15 cellular contexts compared by ENCODE assay signal in the genomic region with DNA sequence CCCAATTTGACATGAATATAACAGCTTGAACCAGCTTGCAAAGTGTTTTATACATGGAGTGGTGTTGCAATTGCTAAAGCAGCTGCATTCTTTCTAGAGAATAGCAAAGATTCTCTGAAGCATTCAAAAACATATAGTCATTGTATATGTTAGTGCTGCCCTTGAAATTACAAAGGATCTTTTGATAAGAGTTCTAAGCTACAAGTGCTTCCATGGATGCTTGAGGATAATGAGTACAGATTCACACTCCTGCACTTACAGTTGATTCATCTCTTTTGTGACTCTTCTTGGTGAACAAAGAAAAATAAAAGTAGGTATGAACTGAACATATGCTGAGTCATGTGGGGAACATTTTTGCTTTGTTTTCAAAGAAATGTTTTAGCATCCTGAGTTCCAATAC.
DNase-seq lines count a peak whose midpoint lies in the region; ATAC-seq lines count a peak whose summit lies in the region.
"Had no signal": no experiment of that assay in that cellular context is flagged by ENCODE, and none has a peak within 500 bp of the region (broad histone marks: within the 10 kb centered on the region; RNA-seq: fewer than 3 reads in every experiment).

No MANE protein-coding gene starts in this region.

- ATAC-seq in GM18868 (IDR thresholded peaks at IDR 0.05; ENCODE audit: unreplicated experiment) = no peak

- DNase-seq in GM03348 (ENCODE audit: low spot score) (peak; percentile 34), NCI-H460 (ENCODE audit: extremely low read depth, low read depth) (peak; percentile 54), dermis blood vessel endothelial cell (peak; percentile 32), non-pigmented ciliary epithelial cell (ENCODE audit: low read depth) (peak; percentile 59), cerebellar cortex (ENCODE audit: low spot score) (no peak)
- no peak for DNase-seq in stimulated activated naive CD4-positive, alpha-beta T cell treated with Interleukin-2 at 50 U/mL for 16 hours (lab: John Stamatoyannopoulos, UW)
- DNase-seq: activated CD4-positive, alpha-beta T cell treated with anti-CD3 and anti-CD28 coated beads, Interleukin-2, amount 50 U/mL, for 1 hour; activated T-cell treated with anti-CD3 and anti-CD28 coated beads, Interleukin-2, amount 50 U/mL, for 48 hours; amygdala; Calu3; effector CD8-positive, alpha-beta T cell; head of caudate nucleus; NCI-H1105 treated with DMSO at 0.1 percent for 48 hours; NCI-H748 treated with DMSO at 0.1 percent for 48 hours had no signal

Comparison
In these comparisons a context has a peak if more than half of its experiments do, and no peak if none do; other contexts are left out.
1. DNase-seq: peak in GM03348 (single experiment), NCI-H460 (single experiment), dermis blood vessel endothelial cell (single experiment) and non-pigmented ciliary epithelial cell (single experiment); none in cerebellar cortex (single experiment) and stimulated activated naive CD4-positive, alpha-beta T cell treated with Interleukin-2 at 50 U/mL for 16 hours (single experiment).